In the genomic region with DNA sequence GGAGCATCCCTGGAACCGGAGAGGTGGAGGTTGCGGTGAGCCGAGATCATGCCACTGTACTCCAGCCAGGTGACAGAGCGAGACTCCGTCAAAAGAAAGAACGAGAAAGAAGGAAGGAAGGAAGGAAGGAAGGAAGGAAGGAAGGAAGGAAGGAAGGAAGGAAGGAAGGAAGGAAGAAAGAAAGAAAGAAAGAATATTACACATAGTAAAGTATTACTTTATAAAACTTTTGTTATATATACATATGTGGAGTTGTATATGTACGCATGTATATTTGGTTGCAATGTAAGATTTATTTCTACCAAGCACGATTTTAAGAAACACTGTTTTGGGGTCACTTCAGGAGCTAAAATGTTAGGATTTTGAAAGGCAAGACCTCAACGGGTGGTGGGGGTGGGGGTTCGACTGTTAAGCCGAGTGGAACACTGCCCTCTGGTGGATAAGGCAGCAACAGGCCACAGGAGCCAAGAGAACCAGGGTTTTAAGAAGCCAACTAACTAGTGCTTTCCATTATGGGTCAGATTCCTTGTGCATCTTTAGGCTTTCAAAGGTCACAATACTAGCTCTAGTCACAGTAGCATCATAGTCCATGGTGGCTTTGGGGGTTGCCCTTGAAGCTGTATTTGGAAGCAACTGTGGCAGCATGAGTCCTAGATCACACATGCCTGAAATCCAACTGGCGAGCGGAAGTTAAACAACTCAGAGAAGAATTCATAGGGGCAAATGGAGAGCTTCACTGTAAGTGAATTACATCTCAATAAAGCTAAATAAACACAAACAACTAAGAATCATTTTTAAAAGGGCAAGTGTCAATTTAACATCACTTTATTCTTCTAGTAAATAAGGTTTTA, we compare ENCODE assay signal across 8 cellular contexts. TPM values are rescaled to one million over a fixed set of nuclear protein-coding genes. Genes with fewer than 3 reads are reported as not detected.
DNase-seq lines count a peak whose midpoint lies in the region; ATAC-seq and TF ChIP-seq lines count a peak whose summit lies in the region.

No MANE protein-coding gene starts in this region.

- H3F3A ChIP-seq in smooth muscle cell (ENCODE audit: low read depth), result no peaks in the 10 kb centered on the region

- DNase-seq in AG20443 (ENCODE audit: low spot score), result peak; percentile 88
- DNase-seq in NAMALWA (ENCODE audit: low spot score), result peak; percentile 78
- DNase-seq in T1000 (lab: John Stamatoyannopoulos, UW), result peak; percentile 14
- peak; percentile 50 for DNase-seq in astrocyte of the cerebellum (ENCODE audit: low read depth)
- peak; percentile 38 for DNase-seq in hippocampal formation (lab: John Stamatoyannopoulos, UW)
- DNase-seq in smooth muscle cell (lab: John Stamatoyannopoulos, UW; ENCODE audit: unreplicated experiment), result peak; percentile 5

- no peak overlapping the region for H3K27ac ChIP-seq in smooth muscle cell (ENCODE audit: low read depth)

- H4K20me1 ChIP-seq in smooth muscle cell (ENCODE audit: low read depth), result peaks cover 60% of the 10 kb centered on the region

- TF ChIP-seq CTCF in astrocyte of the cerebellum (IDR thresholded peaks at IDR 0.05; ENCODE audit: low read depth, low read length, missing control alignments) (peak; percentile 96), smooth muscle cell (IDR thresholded peaks at IDR 0.05; ENCODE audit: borderline replicate concordance, insufficient read depth, poor library complexity, severe bottlenecking) (peak; percentile 93)

- H3K4me1 ChIP-seq in smooth muscle cell (ENCODE audit: low read depth), result no peaks in the 10 kb centered on the region

- H3K79me2 ChIP-seq in smooth muscle cell (ENCODE audit: low read depth), result no peaks in the 10 kb centered on the region

- no peak overlapping the region for H2AFZ ChIP-seq in smooth muscle cell (ENCODE audit: low read depth)

- H3K4me3 ChIP-seq in astrocyte of the cerebellum (ENCODE audit: low read depth, low read length) (no peak overlapping the region), smooth muscle cell (no peak overlapping the region)

- H3K9me3 ChIP-seq in smooth muscle cell (replicated peaks; ENCODE audit: low read depth), result no peaks in the 10 kb centered on the region

- H3K36me3 ChIP-seq in smooth muscle cell (ENCODE audit: low read depth), result no peaks in the 10 kb centered on the region

- WGBS in smooth muscle cell (ENCODE audit: low lambda C conversion rate), result 58% methylated on average over 13 of the region's 13 CpGs

- H3K27me3 ChIP-seq in smooth muscle cell (ENCODE audit: low read depth), result no peaks in the 10 kb centered on the region

- ATAC-seq in GM19324 (IDR thresholded peaks at IDR 0.05; ENCODE audit: low FRiP score, unreplicated experiment), result peak; percentile 49
- ATAC-seq in HG02885 (IDR thresholded peaks at IDR 0.05; ENCODE audit: poor library complexity, unreplicated experiment), result no peak

- peak overlapping the region; percentile 67 for H3K4me2 ChIP-seq in smooth muscle cell

- in situ Hi-C loops in astrocyte of the cerebellum (cut with HindIII; ENCODE audit: low sequenced_read_pairs), result no loop called here

- no peak overlapping the region for H3K9ac ChIP-seq in smooth muscle cell (ENCODE audit: low read depth)

RNA-seq across cellular contexts. Expression of a gene that starts 22.5 kb away (rescaled TPM):
- total RNA-seq in smooth muscle cell, result 106 and 123 TPM in 2 replicates
- 91.5 and 99.6 TPM in 2 replicates for polyA plus RNA-seq in smooth muscle cell

RNA-seq across cellular contexts. Expression of a gene that starts 22.5 kb away (rescaled TPM):
- total RNA-seq in smooth muscle cell, result 2.8 and 3.6 TPM in 2 replicates
- polyA plus RNA-seq in smooth muscle cell, result 0.14 and 1.6 TPM in 2 replicates

RNA-seq across cellular contexts. Expression of a gene that starts 39.4 kb away (rescaled TPM):
- 206 and 235 TPM in 2 replicates for total RNA-seq in smooth muscle cell
- 147 and 195 TPM in 2 replicates for polyA plus RNA-seq in smooth muscle cell

Comparison
In these comparisons a context has a peak if more than half of its experiments do, and no peak if none do; other contexts are left out.
1. DNase-seq: peak in every context shown above with its lines; median percentile 88 in AG20443; 78 in NAMALWA; 50 in astrocyte of the cerebellum; 38 in hippocampal formation; 14 in T1000; 5 in smooth muscle cell.